In genomic region chr9:111632051-111632450, GRCh38 we compare ENCODE assay signal across 8 cellular contexts. TPM values are rescaled to one million over a fixed set of nuclear protein-coding genes. Genes with fewer than 3 reads are reported as not detected.
DNase-seq lines count a peak whose midpoint lies in the region; ATAC-seq and TF ChIP-seq lines count a peak whose summit lies in the region.

No MANE protein-coding gene starts in this region.

- no peaks in the 10 kb centered on the region for H3K27me3 ChIP-seq in lung (ENCODE audit: control insufficient read depth, insufficient read depth)

- DNase-seq in stimulated activated naive CD8-positive, alpha-beta T cell treated with anti-CD3 and anti-CD28 coated beads, Interleukin-15, Interleukin-2, amounts not matched to agents 100 U/mL and 50 U/mL, for 24 hours = no peak
- DNase-seq in amniotic epithelial cell (ENCODE audit: low read depth) (peak; percentile 21), lung (ENCODE audit: low spot score) (no peak), NCI-H1417 treated with DMSO at 0.1 percent for 48 hours (lab: John Stamatoyannopoulos, UW) (no peak)
- DNase-seq in stimulated activated CD4-positive, alpha-beta T cell treated with anti-CD3 and anti-CD28 coated beads, Interleukin-2, amount 100 ng/mL, for 24 hours = no peak

- H3K27me3 Mint-ChIP-seq in stimulated activated naive CD8-positive, alpha-beta T cell treated with anti-CD3 and anti-CD28 coated beads, Interleukin-15, Interleukin-2, amounts not matched to agents 100 ng/mL and 50 ng/mL, for 24 hours = no peaks in the 10 kb centered on the region

- H3K9me3 Mint-ChIP-seq in stimulated activated naive CD8-positive, alpha-beta T cell treated with anti-CD3 and anti-CD28 coated beads, Interleukin-15, Interleukin-2, amounts not matched to agents 100 ng/mL and 50 ng/mL, for 24 hours = no peaks in the 10 kb centered on the region

- no peak for TF ChIP-seq CTCF in lung (IDR thresholded peaks at IDR 0.05; ENCODE audit: control extremely low read depth, extremely low read depth)

- H3K36me3 ChIP-seq in lung (ENCODE audit: control insufficient read depth in 2 of 2, insufficient read depth in 2 of 2, low read length in 2 of 2) = no peaks in the 10 kb centered on the region

- H3K4me1 Mint-ChIP-seq in stimulated activated naive CD8-positive, alpha-beta T cell treated with anti-CD3 and anti-CD28 coated beads, Interleukin-15, Interleukin-2, amounts not matched to agents 100 ng/mL and 50 ng/mL, for 24 hours (ENCODE audit: low read depth) = peaks cover 54% of the 10 kb centered on the region

- WGBS in lung, 2 donors = 36 to 40% methylated on average over 5 of the region's 5 CpGs

- H3K36me3 Mint-ChIP-seq in stimulated activated naive CD8-positive, alpha-beta T cell treated with anti-CD3 and anti-CD28 coated beads, Interleukin-15, Interleukin-2, amounts not matched to agents 100 ng/mL and 50 ng/mL, for 24 hours (ENCODE audit: low read depth) = peaks cover 36% of the 10 kb centered on the region

- no peaks in the 10 kb centered on the region for H3K9me3 ChIP-seq in lung (ENCODE audit: control insufficient read depth in 2 of 2, insufficient read depth in 1 of 2, low read length in 1 of 2)

- peak overlapping the region; percentile 95 for H3K27ac Mint-ChIP-seq in stimulated activated naive CD8-positive, alpha-beta T cell treated with anti-CD3 and anti-CD28 coated beads, Interleukin-15, Interleukin-2, amounts not matched to agents 100 ng/mL and 50 ng/mL, for 24 hours

- peak overlapping the region; percentile 98 for H3K4me3 ChIP-seq in lung

- peak overlapping the region; percentile 97 for H3K27ac ChIP-seq in lung (ENCODE audit: low read depth in 1 of 2, low read length in 1 of 2)

- peaks cover 4 to 27% of the 10 kb centered on the region in 2 donors for H3K4me1 ChIP-seq in lung (ENCODE audit: control insufficient read depth in 2 of 2, insufficient read depth in 2 of 2, low read length in 2 of 2)

- H3K4me3 Mint-ChIP-seq in stimulated activated naive CD8-positive, alpha-beta T cell treated with anti-CD3 and anti-CD28 coated beads, Interleukin-15, Interleukin-2, amounts not matched to agents 100 ng/mL and 50 ng/mL, for 24 hours = peak overlapping the region; percentile 99

- no peak for ATAC-seq in stimulated activated naive CD8-positive, alpha-beta T cell treated with anti-CD3 and anti-CD28 coated beads, Interleukin-15, Interleukin-2, amounts not matched to agents 100 U/mL and 50 U/mL, for 24 hours
- ATAC-seq in lung (ENCODE audit: insufficient read depth, low FRiP score) (no peak), GM18498 (IDR thresholded peaks at IDR 0.05; ENCODE audit: unreplicated experiment) (no peak), HG03565 (IDR thresholded peaks at IDR 0.05; ENCODE audit: unreplicated experiment) (no peak)

RNA-seq across cellular contexts. Expression of gene DNAJC25, which starts 0.9 kb away (rescaled TPM):
- total RNA-seq in lung = 1 to 10 TPM; 5.0 to 6.5 TPM
- 1 to 10 TPM; 5.8 to 6.2 TPM for polyA plus RNA-seq in lung

RNA-seq across cellular contexts. Expression of gene GNG10, which starts 29.4 kb away (rescaled TPM):
- 10 to 100 TPM; 40.4 to 51.1 TPM for total RNA-seq in lung
- polyA plus RNA-seq in lung = 10 to 100 TPM; 40.8 to 98.5 TPM

RNA-seq across cellular contexts. Expression of gene PTGR1, which starts 32.6 kb away (rescaled TPM):
- 10 to 100 TPM; 37.3 to 61.0 TPM for total RNA-seq in lung
- polyA plus RNA-seq in lung = 10 to 100 TPM; 14.0 to 22.8 TPM
